ENCODE assay signal across 27 cellular contexts in the genomic region with DNA sequence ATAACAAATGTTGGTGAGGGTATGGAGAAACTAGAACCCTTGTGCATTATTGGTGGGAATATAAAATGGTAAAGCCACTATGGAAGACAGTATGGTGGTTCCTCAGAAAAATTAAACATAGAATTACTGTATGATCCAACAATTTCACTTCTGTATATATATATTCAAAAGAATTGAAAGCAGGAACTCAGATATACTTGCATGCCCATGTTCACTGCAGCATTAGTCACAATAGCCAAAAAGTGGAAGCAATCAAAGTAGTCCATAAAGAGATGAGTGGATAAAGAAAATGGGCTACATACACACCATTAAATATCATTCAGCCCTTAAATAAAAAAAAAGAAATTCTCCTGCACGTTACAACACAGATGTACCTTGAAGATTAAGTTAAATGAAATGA.
"Had no signal": no experiment of that assay in that cellular context is flagged by ENCODE, and none has a peak within 500 bp of the region (broad histone marks: within the 10 kb centered on the region; RNA-seq: fewer than 3 reads in every experiment).

No MANE protein-coding gene starts in this region.

- H3K27ac ChIP-seq: adrenal gland, body of pancreas, breast epithelium had no signal

- H3K27ac Mint-ChIP-seq: activated CD4-positive, alpha-beta T cell treated with anti-CD3 and anti-CD28 coated beads, Interleukin-2, amount 10 ng/mL, durations not matched to agents 7 days and 5 days; activated naive CD4-positive, alpha-beta T cell treated with anti-CD3 and anti-CD28 coated beads for 36 hours; activated naive CD4-positive, alpha-beta T cell treated with anti-CD3 and anti-CD28 coated beads, Interleukin-2, amount 50 U/mL, for 72 hours; activated T-helper 1 cell treated with anti-CD3 and anti-CD28 coated beads, Interleukin-12 subunit alpha, Interleukin-12 subunit beta, Interleukin-2, Interleukin-4 antibody, amounts not matched to agents 30 ng/mL and 10 ng/mL and 1 ng/mL, durations not matched to agents 14 hours and 24 hours and 36 hours had no signal

- ATAC-seq: activated naive CD4-positive, alpha-beta T cell treated with anti-CD3 and anti-CD28 coated beads, Interleukin-2, amount 50 U/mL, for 72 hours; activated T-cell treated with anti-CD3 and anti-CD28 coated beads, Interleukin-2, amount 50 U/mL, for 4 hours; body of pancreas had no signal

- H3K9me3 Mint-ChIP-seq: activated CD4-positive, alpha-beta T cell treated with anti-CD3 and anti-CD28 coated beads, Interleukin-2, amount 10 ng/mL, durations not matched to agents 7 days and 5 days; activated naive CD4-positive, alpha-beta T cell treated with anti-CD3 and anti-CD28 coated beads for 36 hours; activated naive CD4-positive, alpha-beta T cell treated with anti-CD3 and anti-CD28 coated beads, Interleukin-2, amount 50 U/mL, for 72 hours; activated T-cell treated with anti-CD3 and anti-CD28 coated beads, Interleukin-2, amount 50 U/mL, for 4 hours; activated T-helper 1 cell treated with anti-CD3 and anti-CD28 coated beads, Interleukin-12 subunit alpha, Interleukin-12 subunit beta, Interleukin-2, Interleukin-4 antibody, amounts not matched to agents 30 ng/mL and 10 ng/mL and 1 ng/mL, durations not matched to agents 14 hours and 24 hours and 36 hours had no signal

- H3K27me3 Mint-ChIP-seq: activated CD4-positive, alpha-beta T cell treated with anti-CD3 and anti-CD28 coated beads, Interleukin-2, amount 10 ng/mL, durations not matched to agents 7 days and 5 days had no signal

- H3K4me3 Mint-ChIP-seq: activated CD4-positive, alpha-beta T cell treated with anti-CD3 and anti-CD28 coated beads, Interleukin-2, amount 10 ng/mL, durations not matched to agents 7 days and 5 days; activated naive CD4-positive, alpha-beta T cell treated with anti-CD3 and anti-CD28 coated beads for 36 hours; activated T-cell treated with anti-CD3 and anti-CD28 coated beads, Interleukin-2, amount 50 U/mL, for 4 hours; activated T-helper 1 cell treated with anti-CD3 and anti-CD28 coated beads, Interleukin-12 subunit alpha, Interleukin-12 subunit beta, Interleukin-2, Interleukin-4 antibody, amounts not matched to agents 30 ng/mL and 10 ng/mL and 1 ng/mL, durations not matched to agents 14 hours and 24 hours and 36 hours had no signal

- H3K36me3 Mint-ChIP-seq: activated naive CD4-positive, alpha-beta T cell treated with anti-CD3 and anti-CD28 coated beads, Interleukin-2, amount 50 U/mL, for 72 hours had no signal

- DNase-seq: activated CD4-positive, alpha-beta T cell treated with anti-CD3 and anti-CD28 coated beads, Interleukin-2, amount 10 ng/mL, durations not matched to agents 7 days and 5 days; activated CD4-positive, alpha-beta T cell treated with anti-CD3 and anti-CD28 coated beads, Interleukin-2, amount 50 U/mL, for 48 hours; activated CD8-positive, alpha-beta memory T cell treated with anti-CD3 and anti-CD28 coated beads, Interleukin-2, amount 50 U/mL, for 4 hours; activated gamma-delta T cell treated with Interleukin-2 at 50 U/mL for 16 hours; activated naive CD4-positive, alpha-beta T cell treated with anti-CD3 and anti-CD28 coated beads for 36 hours; activated T-cell treated with anti-CD3 and anti-CD28 coated beads for 4 hours; activated T-cell treated with anti-CD3 and anti-CD28 coated beads, Interleukin-2, amount 50 U/mL, for 4 hours; body of pancreas; Kasumi-1; KBM-7; MG63; NCI-H1092; NCI-H1436 treated with DMSO at 0.1 percent for 48 hours; NCI-H1694 treated with DMSO at 0.1 percent for 48 hours; NCI-H2029; NCI-H345; NCI-H524 treated with DMSO at 0.1 percent for 48 hours; OCI-M1; Right ventricle myocardium superior; SW 1271; T-helper 1 cell; T-helper 2 cell; T-helper 9 cell had no signal
